9 cellular contexts compared by ENCODE assay signal in the genomic region with DNA sequence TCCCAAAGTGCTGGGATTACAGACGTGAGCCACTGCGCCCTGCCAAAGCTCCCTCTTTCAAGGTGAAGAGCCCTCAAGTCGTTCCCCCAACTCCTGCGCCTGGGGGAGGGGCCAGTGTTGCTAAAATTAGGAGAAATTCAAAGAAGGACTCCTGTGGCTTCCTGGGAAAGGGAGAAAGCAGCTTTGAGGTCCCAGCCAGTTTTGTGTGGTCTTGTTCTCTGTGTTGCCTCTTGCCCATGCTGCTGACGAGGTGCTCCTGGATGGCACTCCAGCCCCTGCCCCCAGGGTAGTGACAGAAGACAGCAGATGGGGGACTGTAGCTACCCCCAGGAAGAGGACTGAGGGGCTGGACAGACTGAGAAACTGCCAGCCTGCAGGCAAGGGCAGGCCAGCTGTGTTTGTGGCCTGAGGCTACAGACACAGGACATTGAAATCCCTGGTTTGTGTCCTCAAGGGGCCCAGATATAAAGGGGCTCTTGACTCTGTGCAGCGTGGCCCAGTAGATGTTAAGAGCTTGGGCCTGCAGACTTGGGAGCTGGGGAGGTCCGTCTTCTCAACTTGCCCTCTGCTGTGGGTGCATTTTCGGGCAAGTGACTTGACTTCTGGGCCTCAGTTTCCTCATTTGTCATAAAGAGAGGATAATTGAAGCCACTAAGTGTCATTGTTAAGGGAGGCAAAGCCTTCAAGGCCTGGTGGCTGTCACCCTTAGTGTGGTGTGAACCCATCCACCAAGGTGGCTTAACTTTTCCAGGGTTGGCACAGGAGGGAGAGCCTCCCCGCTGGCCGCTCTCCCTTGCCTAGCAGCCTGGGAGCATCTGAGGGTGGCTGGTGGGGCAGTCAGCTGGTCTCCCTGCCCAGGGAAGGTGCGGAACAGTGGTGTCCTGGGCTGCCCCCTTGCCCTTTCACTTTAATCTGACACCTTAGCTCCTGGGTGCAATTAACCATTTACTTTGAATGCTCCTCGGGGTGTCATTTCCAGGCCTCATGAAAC. TPM values are rescaled to one million over a fixed set of nuclear protein-coding genes. Genes with fewer than 3 reads are reported as not detected.
DNase-seq lines count a peak whose midpoint lies in the region; ATAC-seq and TF ChIP-seq lines count a peak whose summit lies in the region.
"Had no signal": no experiment of that assay in that cellular context is flagged by ENCODE, and none has a peak within 500 bp of the region (broad histone marks: within the 10 kb centered on the region; RNA-seq: fewer than 3 reads in every experiment).

No MANE protein-coding gene starts in this region.

- H4K91ac ChIP-seq in H9 (ENCODE audit: insufficient read length, low read depth, low read length): no peak overlapping the region

- H3K18ac ChIP-seq in H9 (ENCODE audit: insufficient read length, low read depth, low read length): no peak overlapping the region

- H3K4ac ChIP-seq in H9 (ENCODE audit: low read depth, low read length): no peak overlapping the region

- H4K20me1 ChIP-seq in H9 (ENCODE audit: control insufficient read depth, insufficient read depth, insufficient read length): no peaks in the 10 kb centered on the region

- H3K36me3 Mint-ChIP-seq in H9 (ENCODE audit: insufficient read depth in 1 of 3, low read depth in 3 of 3): peaks cover 2 to 15% (median 10%) of the 10 kb centered on the region in 3 experiments; a peak in 6 of 7 replicates
- peaks cover 20 to 49% of the 10 kb centered on the region in 2 donors for H3K36me3 Mint-ChIP-seq in activated naive CD4-positive, alpha-beta T cell treated with anti-CD3 and anti-CD28 coated beads, Interleukin-2, amount 50 U/mL, for 72 hours
- no peaks in the 10 kb centered on the region for H3K36me3 Mint-ChIP-seq in mesothelial cell of epicardium

- intact Hi-C loops in sciatic nerve (cut with DNase I): no loop called here

- H3K56ac ChIP-seq in H9 (ENCODE audit: insufficient read length, low read depth, low read length): no peak overlapping the region

- no peak overlapping the region for H3T11ph ChIP-seq in H9 (ENCODE audit: low read length)

- no peak overlapping the region for H2BK15ac ChIP-seq in H9 (ENCODE audit: low read depth, low read length)

- no CpG with 5 or more reads among the region's 12 CpGs for WGBS in H9 (ENCODE audit: extremely low coverage, insufficient read length, low lambda C conversion rate)

- peaks cover 7% of the 10 kb centered on the region for H3K79me1 ChIP-seq in H9 (ENCODE audit: insufficient read depth, low read depth, low read length, poor library complexity, severe bottlenecking)

- no peak overlapping the region for H2BK12ac ChIP-seq in H9 (ENCODE audit: insufficient read length, low read depth, low read length)

- DNase-seq in H9: no peak
- DNase-seq in activated naive CD4-positive, alpha-beta T cell treated with anti-CD3 and anti-CD28 coated beads, Interleukin-2, amount 50 U/mL, for 72 hours (ENCODE audit: low spot score in 2 of 2): no peak
- DNase-seq in mesothelial cell of epicardium (ENCODE audit: low spot score in 2 of 2, unreplicated experiment in 2 of 2): no peak
- no peak for DNase-seq in sciatic nerve (ENCODE audit: low spot score)
- DNase-seq: NCI-H2171 had no signal

- no peak overlapping the region for H4K8ac ChIP-seq in H9 (replicated peaks; ENCODE audit: insufficient read length, low read depth, low read length)

- H3K79me2 ChIP-seq in H9 (ENCODE audit: insufficient read depth, low read length): peaks cover 2% of the 10 kb centered on the region; the same call in 1 of the 2 replicates

- H3K9me3 Mint-ChIP-seq in H9 (no peaks in the 10 kb centered on the region), mesothelial cell of epicardium (no peaks in the 10 kb centered on the region)
- no peaks in the 10 kb centered on the region for H3K9me3 Mint-ChIP-seq in activated naive CD4-positive, alpha-beta T cell treated with anti-CD3 and anti-CD28 coated beads, Interleukin-2, amount 50 U/mL, for 72 hours

- H2AK5ac ChIP-seq in H9 (ENCODE audit: insufficient read length, low read length): no peak overlapping the region

- peaks cover 5% of the 10 kb centered on the region for H3K4me1 ChIP-seq in H9 (ENCODE audit: insufficient read depth, low read length)

- peaks cover 35 to 54% of the 10 kb centered on the region in 2 experiments for H3K4me1 Mint-ChIP-seq in H9
- H3K4me1 Mint-ChIP-seq in mesothelial cell of epicardium: peaks cover 22% of the 10 kb centered on the region

- H3K27me3 ChIP-seq in H9 (ENCODE audit: insufficient read depth, low read length): no peaks in the 10 kb centered on the region

- TF ChIP-seq CTCF in 22Rv1 (IDR thresholded peaks at IDR 0.05) (no peak), H9 (conservative IDR thresholded peaks at IDR 0.05) (no peak), mesothelial cell of epicardium (IDR thresholded peaks at IDR 0.05; ENCODE audit: unreplicated experiment) (no peak)

- H3K27ac ChIP-seq in 22Rv1 (peak overlapping the region; percentile 5; the same call in 1 of the 2 replicates), H9 (ENCODE audit: insufficient read length, low read depth, low read length) (no peak overlapping the region)

- H2BK5ac ChIP-seq in H9 (ENCODE audit: insufficient read length, low read length): no peak overlapping the region

- H3K4me2 ChIP-seq in H9 (ENCODE audit: insufficient read depth, insufficient read length, low read length): no peak overlapping the region

- no peak overlapping the region for H2BK120ac ChIP-seq in H9 (ENCODE audit: low read depth, low read length, poor library complexity, severe bottlenecking)

- no peak overlapping the region for H3K14ac ChIP-seq in H9 (ENCODE audit: insufficient read depth, low read length)

- H3K27me3 Mint-ChIP-seq in H9 (ENCODE audit: low read depth): no peaks in the 10 kb centered on the region
- no peaks in the 10 kb centered on the region for H3K27me3 Mint-ChIP-seq in mesothelial cell of epicardium (ENCODE audit: low read depth)

- H3K4me3 Mint-ChIP-seq in H9: no peak overlapping the region; a peak in 1 of 5 replicates
- no peak overlapping the region for H3K4me3 Mint-ChIP-seq in mesothelial cell of epicardium

- peak overlapping the region; percentile 52 to 91 (median 83); a peak in 3 of 7 replicates for H3K27ac Mint-ChIP-seq in H9
- peak overlapping the region; percentile 98 to 100 for H3K27ac Mint-ChIP-seq in activated naive CD4-positive, alpha-beta T cell treated with anti-CD3 and anti-CD28 coated beads, Interleukin-2, amount 50 U/mL, for 72 hours
- H3K27ac Mint-ChIP-seq in mesothelial cell of epicardium: peak overlapping the region; percentile 16

- H3K9me3 ChIP-seq in H9 (ENCODE audit: control insufficient read depth, low read depth, low read length): no peaks in the 10 kb centered on the region

- H3K9ac ChIP-seq in H9 (ENCODE audit: extremely low read depth, insufficient read length, low read length): no peak overlapping the region

- no peak overlapping the region for H4K5ac ChIP-seq in H9 (ENCODE audit: insufficient read length, low read depth, low read length)

- H3K23me2 ChIP-seq in H9 (ENCODE audit: insufficient read length, low read depth, low read length, poor library complexity, severe bottlenecking): peaks cover 4% of the 10 kb centered on the region

- no peak overlapping the region for H2BK20ac ChIP-seq in H9 (ENCODE audit: low read depth, low read length, poor library complexity, severe bottlenecking)

- ATAC-seq in activated naive CD4-positive, alpha-beta T cell treated with anti-CD3 and anti-CD28 coated beads, Interleukin-2, amount 50 U/mL, for 72 hours: no peak
- ATAC-seq in HG02759 (IDR thresholded peaks at IDR 0.05; ENCODE audit: unreplicated experiment) (no peak), HG03097 (IDR thresholded peaks at IDR 0.05; ENCODE audit: low FRiP score, unreplicated experiment) (no peak), sciatic nerve (no peak), GM19351 (IDR thresholded peaks at IDR 0.05; ENCODE audit: unreplicated experiment) (no peak)

- no peak overlapping the region for H2AFZ ChIP-seq in H9 (ENCODE audit: low read length)

- H3K23ac ChIP-seq in H9 (ENCODE audit: insufficient read length, low read depth, low read length): no peak overlapping the region

RNA-seq across cellular contexts. Expression of a gene that starts 4.1 kb away (rescaled TPM):
- 25.8 and 26.7 TPM in 2 replicates for total RNA-seq in H9 (2021)
- total RNA-seq in activated naive CD4-positive, alpha-beta T cell treated with anti-CD3 and anti-CD28 coated beads, Interleukin-2, amount 50 U/mL, for 72 hours: 100 to 1,000 TPM; 262 to 294 TPM
- 25.3 to 26.4 TPM (median 25.7 TPM) in 3 replicates for total RNA-seq in mesothelial cell of epicardium
- 38.4 TPM for total RNA-seq in sciatic nerve

RNA-seq across cellular contexts. Expression of a gene that starts 29.0 kb away (rescaled TPM):
- 7.7 and 9.9 TPM in 2 replicates for total RNA-seq in H9 (2021)
- 10 to 100 TPM; 22.0 to 35.1 TPM for total RNA-seq in activated naive CD4-positive, alpha-beta T cell treated with anti-CD3 and anti-CD28 coated beads, Interleukin-2, amount 50 U/mL, for 72 hours
- 6.8 to 8.0 TPM (median 7.8 TPM) in 3 replicates for total RNA-seq in mesothelial cell of epicardium
- 15.8 TPM for total RNA-seq in sciatic nerve

RNA-seq across cellular contexts. Expression of a gene that starts 38.8 kb away (rescaled TPM):
- total RNA-seq in H9 (2021) (2.2 and 3.2 TPM in 2 replicates), mesothelial cell of epicardium (7.2 to 8.6 TPM (median 7.7 TPM) in 3 replicates), sciatic nerve (4.1 TPM)
- total RNA-seq in activated naive CD4-positive, alpha-beta T cell treated with anti-CD3 and anti-CD28 coated beads, Interleukin-2, amount 50 U/mL, for 72 hours: 1 to 10 TPM in 1 of 2 donors, under 1 TPM in 1; 0.46 to 1.8 TPM

Comparison
In these comparisons a context has a peak if more than half of its experiments do, and no peak if none do; other contexts are left out.
1. H3K27ac Mint-ChIP-seq: peak in every context shown above with its lines; median percentile 99 in activated naive CD4-positive, alpha-beta T cell treated with anti-CD3 and anti-CD28 coated beads, Interleukin-2, amount 50 U/mL, for 72 hours; 83 in H9; 16 in mesothelial cell of epicardium.